ENCODE assay signal across 1 cellular context in genomic region chr21:45802956-45803612, GRCh38.
TF ChIP-seq lines count a peak whose summit lies in the region.

No MANE protein-coding gene starts in this region.

TF ChIP-seq in SK-N-SH treated with all-trans-retinoic acid at 6 μM for 48 hours, 23 proteins besides CTCF, POLR2A, EP300 and RAD21 (continued from another document):
- TF ChIP-seq, protein P1, sequence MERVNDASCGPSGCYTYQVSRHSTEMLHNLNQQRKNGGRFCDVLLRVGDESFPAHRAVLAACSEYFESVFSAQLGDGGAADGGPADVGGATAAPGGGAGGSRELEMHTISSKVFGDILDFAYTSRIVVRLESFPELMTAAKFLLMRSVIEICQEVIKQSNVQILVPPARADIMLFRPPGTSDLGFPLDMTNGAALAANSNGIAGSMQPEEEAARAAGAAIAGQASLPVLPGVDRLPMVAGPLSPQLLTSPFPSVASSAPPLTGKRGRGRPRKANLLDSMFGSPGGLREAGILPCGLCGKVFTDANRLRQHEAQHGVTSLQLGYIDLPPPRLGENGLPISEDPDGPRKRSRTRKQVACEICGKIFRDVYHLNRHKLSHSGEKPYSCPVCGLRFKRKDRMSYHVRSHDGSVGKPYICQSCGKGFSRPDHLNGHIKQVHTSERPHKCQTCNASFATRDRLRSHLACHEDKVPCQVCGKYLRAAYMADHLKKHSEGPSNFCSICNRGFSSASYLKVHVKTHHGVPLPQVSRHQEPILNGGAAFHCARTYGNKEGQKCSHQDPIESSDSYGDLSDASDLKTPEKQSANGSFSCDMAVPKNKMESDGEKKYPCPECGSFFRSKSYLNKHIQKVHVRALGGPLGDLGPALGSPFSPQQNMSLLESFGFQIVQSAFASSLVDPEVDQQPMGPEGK (CRISPR knock-in tag; IDR thresholded peaks at IDR 0.05; ENCODE audit: borderline replicate concordance) = no peak
- TF ChIP-seq ZFP3 (CRISPR knock-in tag; IDR thresholded peaks at IDR 0.05) (no peak), SNAI2 (CRISPR knock-in tag; IDR thresholded peaks at IDR 0.05) (no peak), RARB (CRISPR knock-in tag; IDR thresholded peaks at IDR 0.05) (no peak), ARNTL (CRISPR knock-in tag; IDR thresholded peaks at IDR 0.05; ENCODE audit: borderline replicate concordance, low read depth) (no peak), CSDC2 (CRISPR knock-in tag; IDR thresholded peaks at IDR 0.05) (no peak)
